ENCODE assay signal across 20 cellular contexts in the genomic region with DNA sequence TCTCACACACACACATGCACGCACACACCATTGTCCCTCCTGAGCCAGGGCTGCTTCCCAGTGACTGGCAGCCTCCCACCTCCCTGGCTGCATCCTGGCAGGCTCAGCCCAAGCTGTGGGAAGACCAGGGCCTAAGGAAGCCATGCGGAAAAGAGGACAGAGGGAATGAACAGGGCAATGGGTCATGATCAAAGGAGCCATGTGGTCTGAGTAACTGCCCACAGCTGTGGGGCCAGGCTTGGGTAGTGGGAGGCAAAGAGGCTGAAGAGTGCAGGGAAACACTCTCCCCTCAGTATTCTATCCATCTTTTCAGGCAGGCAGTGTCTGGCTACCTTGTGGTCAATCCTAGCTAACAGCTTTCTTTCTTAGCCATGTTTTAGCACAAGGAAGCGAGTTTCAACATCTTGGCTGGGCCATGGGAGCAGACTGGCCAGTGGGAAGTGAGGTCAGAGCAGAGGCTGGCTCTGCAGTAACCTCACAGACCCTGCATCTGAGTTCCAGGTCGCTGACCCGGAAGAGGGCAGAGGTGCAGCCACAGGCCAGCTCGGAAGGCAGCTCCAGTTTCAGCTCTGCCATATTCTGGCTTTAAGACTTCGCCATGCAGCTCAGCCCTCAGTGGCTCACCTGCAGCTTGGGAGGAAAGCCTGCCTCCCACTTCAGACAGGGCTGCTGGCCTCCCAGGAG. TPM values are rescaled to one million over a fixed set of nuclear protein-coding genes. Genes with fewer than 3 reads are reported as not detected.
DNase-seq lines count a peak whose midpoint lies in the region; ATAC-seq lines count a peak whose summit lies in the region.
"Had no signal": no experiment of that assay in that cellular context is flagged by ENCODE, and none has a peak within 500 bp of the region (broad histone marks: within the 10 kb centered on the region; RNA-seq: fewer than 3 reads in every experiment).

No MANE protein-coding gene starts in this region.

- DNase-seq in G401 (ENCODE audit: low spot score) (peak; percentile 37), cerebellar cortex (ENCODE audit: low spot score) (peak; percentile 17), kidney tubule cell (ENCODE audit: low spot score) (peak; percentile 52), renal cortical epithelial cell (ENCODE audit: low read depth) (peak; percentile 71), iPS-NIHi7 (ENCODE audit: extremely low spot score) (no peak), DMS53 (lab: John Stamatoyannopoulos, UW) (no peak)
- DNase-seq in stimulated activated naive CD4-positive, alpha-beta T cell (lab: John Stamatoyannopoulos, UW): no peak
- DNase-seq: CD4-positive, alpha-beta memory T cell; DMS79; IMR-90; Kasumi-1; MM.1S; NCI-H1092 treated with DMSO at 0.1 percent for 48 hours; NCI-H2081 treated with DMSO at 0.1 percent for 48 hours; NCI-H510A; NCI-H82; PC-3 had no signal

- in situ Hi-C loops in G401 (cut with HindIII; ENCODE audit: low sequenced_read_pairs): no loop called here

- ATAC-seq in GM18861 (IDR thresholded peaks at IDR 0.05; ENCODE audit: unreplicated experiment): no peak
- ATAC-seq: PC-3 had no signal

RNA-seq across cellular contexts. Expression of a gene that starts 18.1 kb away (rescaled TPM):
- total RNA-seq in G401 (2014; rRNA removed; shearing (Covaris generic)): not detected in 2 replicates
- total RNA-seq in renal cortical epithelial cell: not detected in 2 replicates
- total RNA-seq: A172; CD4-positive, alpha-beta memory T cell; HT-29; IMR-90; PC-3 had no signal

RNA-seq across cellular contexts. Expression of a gene that starts 56.4 kb away (rescaled TPM):
- not detected in 2 replicates for total RNA-seq in G401 (2014; rRNA removed; shearing (Covaris generic))
- total RNA-seq in renal cortical epithelial cell: not detected in 2 replicates
- total RNA-seq: A172; CD4-positive, alpha-beta memory T cell; HT-29; IMR-90; PC-3 had no signal

RNA-seq across cellular contexts. Expression of a gene that starts 59.2 kb away (rescaled TPM):
- not detected in 2 replicates for total RNA-seq in G401 (2014; rRNA removed; shearing (Covaris generic))
- total RNA-seq in renal cortical epithelial cell: not detected in 2 replicates
- total RNA-seq: A172; CD4-positive, alpha-beta memory T cell; HT-29; IMR-90; PC-3 had no signal

Comparison
In these comparisons a context has a peak if more than half of its experiments do, and no peak if none do; other contexts are left out.
1. DNase-seq: peak in G401 (single experiment), cerebellar cortex (single experiment), kidney tubule cell (single experiment) and renal cortical epithelial cell (single experiment); none in iPS-NIHi7 (single experiment), DMS53 (single experiment) and stimulated activated naive CD4-positive, alpha-beta T cell (0 of 6).